11 cellular contexts compared by ENCODE assay signal in the genomic region with DNA sequence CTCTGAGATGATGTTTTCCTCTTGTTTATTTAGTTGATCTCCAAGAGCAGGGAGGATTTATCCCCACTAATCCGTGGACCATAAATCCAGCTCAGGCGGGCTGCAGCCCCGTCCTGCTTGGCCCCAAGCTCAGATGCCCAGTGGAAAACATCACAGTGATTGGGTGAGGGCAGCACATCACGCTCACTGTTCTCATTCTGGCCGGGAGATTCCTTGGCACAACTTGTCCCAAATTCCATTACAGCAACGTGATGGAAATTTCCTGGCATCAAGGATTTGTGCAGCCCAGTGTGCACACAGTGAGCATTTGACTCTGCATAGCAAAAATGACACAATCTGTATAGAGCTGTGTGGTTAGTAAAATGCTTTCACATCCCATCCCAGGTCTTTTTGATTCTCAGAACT.
DNase-seq lines count a peak whose midpoint lies in the region; ATAC-seq, FAIRE-seq and TF ChIP-seq lines count a peak whose summit lies in the region.
"Had no signal": no experiment of that assay in that cellular context is flagged by ENCODE, and none has a peak within 500 bp of the region (broad histone marks: within the 10 kb centered on the region; RNA-seq: fewer than 3 reads in every experiment).

No MANE protein-coding gene starts in this region.

- TF ChIP-seq CTCF in sigmoid colon (IDR thresholded peaks at IDR 0.05): no peak
- no peak for TF ChIP-seq CTCF in progenitor cell of endocrine pancreas (IDR thresholded peaks at IDR 0.05; ENCODE audit: unreplicated experiment)

- FAIRE-seq in H54 (lab: Jason Lieb, UNC): no peak
- FAIRE-seq: endometrium had no signal

- in situ Hi-C loops in G401 (cut with HindIII; ENCODE audit: low sequenced_read_pairs): no loop called here

- no peaks in the 10 kb centered on the region for H3K9me3 Mint-ChIP-seq in progenitor cell of endocrine pancreas (ENCODE audit: low read depth)

- H3K27me3 ChIP-seq in right cardiac atrium (ENCODE audit: control insufficient read depth, insufficient read depth): no peaks in the 10 kb centered on the region
- H3K27me3 ChIP-seq in sigmoid colon: no peaks in the 10 kb centered on the region

- peak; percentile 44 to 96 (median 92) for TF ChIP-seq EP300 in sigmoid colon (IDR thresholded peaks at IDR 0.05)

- TF ChIP-seq POLR2A in sigmoid colon (IDR thresholded peaks at IDR 0.05) (no peak), H54 (IDR thresholded peaks at IDR 0.05; ENCODE audit: low read depth, low read length) (no peak)

- H3K27ac ChIP-seq in right cardiac atrium (ENCODE audit: low read length) (peak overlapping the region; percentile 95), sigmoid colon (peak overlapping the region; percentile 77 to 80 (median 77))
- H3K27ac ChIP-seq: VCaP had no signal

- ATAC-seq in right cardiac atrium (peak; percentile 87 to 92), GM18519 (IDR thresholded peaks at IDR 0.05; ENCODE audit: low FRiP score, unreplicated experiment) (no peak)

- H3K27ac Mint-ChIP-seq in progenitor cell of endocrine pancreas: no peak overlapping the region

- H3K36me3 ChIP-seq in sigmoid colon: no peaks in the 10 kb centered on the region
- H3K36me3 ChIP-seq: HAP-1 had no signal

- H3K4me3 Mint-ChIP-seq in progenitor cell of endocrine pancreas (ENCODE audit: low read depth): no peak overlapping the region

- peaks cover 23% of the 10 kb centered on the region for H3K4me1 ChIP-seq in right cardiac atrium (ENCODE audit: control insufficient read depth, insufficient read depth, low read length)
- peaks cover 0 to 43% (median 39%) of the 10 kb centered on the region in 4 donors for H3K4me1 ChIP-seq in sigmoid colon
- H3K4me1 ChIP-seq: HAP-1 had no signal

- peaks cover 5% of the 10 kb centered on the region for H3K27me3 Mint-ChIP-seq in progenitor cell of endocrine pancreas

- H3K9me3 ChIP-seq in right cardiac atrium (ENCODE audit: control insufficient read depth, low read length): no peaks in the 10 kb centered on the region
- no peaks in the 10 kb centered on the region for H3K9me3 ChIP-seq in sigmoid colon
- H3K9me3 ChIP-seq: HAP-1 had no signal

- no peaks in the 10 kb centered on the region for H3K36me3 Mint-ChIP-seq in progenitor cell of endocrine pancreas (ENCODE audit: insufficient read depth)

- H3K4me3 ChIP-seq in right cardiac atrium (ENCODE audit: low read length) (no peak overlapping the region), sigmoid colon (no peak overlapping the region)
- H3K4me3 ChIP-seq: HAP-1 had no signal

- intact Hi-C loops in right cardiac atrium (cut with DNase I) (no loop called here), sigmoid colon (cut with DNase I) (loop anchor here (2.0 to 5.0 kb wide), 2 partner anchors 37 to 510 kb away; no protein-coding TSS in a partner anchor)

- 14% methylated on average over 6 of the region's 6 CpGs for WGBS in right cardiac atrium
- WGBS in sigmoid colon, 2 donors: 69 to 72% methylated on average over 6 of the region's 6 CpGs

- peak; percentile 6 for DNase-seq in G401 (ENCODE audit: low spot score)
- DNase-seq in astrocyte of the hippocampus (ENCODE audit: low read depth, low spot score): peak; percentile 96
- DNase-seq in right cardiac atrium: peak; percentile 70 to 83 (median 80)
- peak; percentile 93 for DNase-seq in sigmoid colon
- DNase-seq in H54 (ENCODE audit: insufficient read length, low spot score): no peak
- DNase-seq in NK-92 treated with Interleukin-12 subunit alpha and Interleukin-12 subunit beta, amount 100 ng/mL, for 24 hours (lab: John Stamatoyannopoulos, UW): no peak
- DNase-seq in progenitor cell of endocrine pancreas (ENCODE audit: low spot score, unreplicated experiment): no peak

- H3K4me1 Mint-ChIP-seq in progenitor cell of endocrine pancreas (ENCODE audit: low read depth): peaks cover 4% of the 10 kb centered on the region

Comparison
In these comparisons a context has a peak if more than half of its experiments do, and no peak if none do; other contexts are left out.
1. DNase-seq: peak in G401 (single experiment), astrocyte of the hippocampus (single experiment), right cardiac atrium (3 of 3) and sigmoid colon (single experiment); none in H54 (single experiment), NK-92 treated with Interleukin-12 subunit alpha and Interleukin-12 subunit beta, amount 100 ng/mL, for 24 hours (single experiment) and progenitor cell of endocrine pancreas (single experiment).